18 cellular contexts compared by ENCODE assay signal in genomic region chr20:54058420-54059139, GRCh38. TPM values are rescaled to one million over a fixed set of nuclear protein-coding genes. Genes with fewer than 3 reads are reported as not detected.
DNase-seq lines count a peak whose midpoint lies in the region; ATAC-seq, FAIRE-seq and TF ChIP-seq lines count a peak whose summit lies in the region.
"Had no signal": no experiment of that assay in that cellular context is flagged by ENCODE, and none has a peak within 500 bp of the region (broad histone marks: within the 10 kb centered on the region; RNA-seq: fewer than 3 reads in every experiment).

No MANE protein-coding gene starts in this region.

- no peaks in the 10 kb centered on the region for H3K36me3 Mint-ChIP-seq in activated CD4-positive, alpha-beta T cell treated with anti-CD3 and anti-CD28 coated beads for 36 hours (ENCODE audit: low read depth)
- H3K36me3 Mint-ChIP-seq in naive thymus-derived CD8-positive, alpha-beta T cell, result no peaks in the 10 kb centered on the region
- H3K36me3 Mint-ChIP-seq: activated naive CD4-positive, alpha-beta T cell treated with anti-CD3 and anti-CD28 coated beads, Interleukin-2, amount 50 U/mL, for 72 hours had no signal

- no peaks in the 10 kb centered on the region for H3F3A ChIP-seq in SU-DHL-6 (ENCODE audit: insufficient read depth)

- no peaks in the 10 kb centered on the region for H3K27me3 Mint-ChIP-seq in activated CD4-positive, alpha-beta T cell treated with anti-CD3 and anti-CD28 coated beads for 36 hours
- H3K27me3 Mint-ChIP-seq in naive thymus-derived CD8-positive, alpha-beta T cell, result no peaks in the 10 kb centered on the region
- H3K27me3 Mint-ChIP-seq: CD4-positive, alpha-beta T cell had no signal

- WGBS in small intestine, 3 donors, result 76 to 81% (median 79%) methylated on average over 16 of the region's 16 CpGs

- H3K79me2 ChIP-seq in SU-DHL-6 (ENCODE audit: insufficient read depth, low read length), result no peaks in the 10 kb centered on the region

- ATAC-seq in GM19468 (IDR thresholded peaks at IDR 0.05; ENCODE audit: extremely low read depth, unreplicated experiment), result peak; percentile 22
- peak; percentile 68 for ATAC-seq in HG03159 (IDR thresholded peaks at IDR 0.05; ENCODE audit: unreplicated experiment)
- no peak for ATAC-seq in activated CD4-positive, alpha-beta T cell treated with anti-CD3 and anti-CD28 coated beads for 36 hours
- ATAC-seq in naive thymus-derived CD8-positive, alpha-beta T cell, result no peak

- H2AFZ ChIP-seq in SU-DHL-6 (ENCODE audit: low read depth, low read length, severe bottlenecking), result peak overlapping the region; percentile 34

- CTCF ChIA-PET in activated CD4-positive, alpha-beta T cell treated with anti-CD3 and anti-CD28 coated beads for 36 hours (lab: Charles Lee), result interaction anchor here (0.6 kb wide), 2 partner anchors 87 to 426 kb away, joined by 3 to 4 read pairs; no protein-coding TSS in a partner anchor

- H3K9me3 ChIP-seq in SU-DHL-6 (ENCODE audit: insufficient read depth, low read length) (no peaks in the 10 kb centered on the region), small intestine (ENCODE audit: control insufficient read depth, low read depth) (no peaks in the 10 kb centered on the region)

- no peaks in the 10 kb centered on the region for H3K4me1 ChIP-seq in small intestine (ENCODE audit: control insufficient read depth in 2 of 2, insufficient read depth in 1 of 2, low read depth in 1 of 2, low read length in 1 of 2)

- H3K27me3 ChIP-seq in SU-DHL-6 (ENCODE audit: low read length), result no peaks in the 10 kb centered on the region
- H3K27me3 ChIP-seq in small intestine (ENCODE audit: control insufficient read depth in 2 of 2, insufficient read depth in 2 of 2, low read length in 2 of 2), result no peaks in the 10 kb centered on the region

- H3K27ac ChIP-seq in SU-DHL-6 (ENCODE audit: low read depth, low read length) (no peak overlapping the region), small intestine (ENCODE audit: low read depth in 1 of 2, low read length in 1 of 2) (no peak overlapping the region)
- H3K27ac ChIP-seq: coronary artery, SK-N-MC had no signal

- no peak overlapping the region for H3K4me3 ChIP-seq in SU-DHL-6 (ENCODE audit: insufficient read depth, low read length, poor library complexity, severe bottlenecking)
- H3K4me3 ChIP-seq in small intestine (ENCODE audit: low read depth in 1 of 2, low read length in 2 of 2), result no peak overlapping the region
- H3K4me3 ChIP-seq: coronary artery, SK-N-MC had no signal

- FAIRE-seq in GM12892 (lab: Jason Lieb, UNC) (no peak), small intestine (lab: Jason Lieb, UNC) (no peak)
- FAIRE-seq: frontal cortex had no signal

- intact Hi-C loops in activated CD4-positive, alpha-beta T cell treated with anti-CD3 and anti-CD28 coated beads for 36 hours (cut with DNase I, micrococcal nuclease), result no loop called here

- POLR2A ChIA-PET in activated CD4-positive, alpha-beta T cell treated with anti-CD3 and anti-CD28 coated beads for 36 hours (lab: Charles Lee), result no interaction called here
- POLR2A ChIA-PET in naive thymus-derived CD8-positive, alpha-beta T cell (lab: Charles Lee), result no interaction called here

- H3K9me2 ChIP-seq in SU-DHL-6 (replicated peaks; ENCODE audit: insufficient read depth, low read length), result no peaks in the 10 kb centered on the region

- H3K4me2 ChIP-seq in SU-DHL-6 (ENCODE audit: low read depth, low read length, poor library complexity, severe bottlenecking), result no peak overlapping the region

- no peak for DNase-seq in GM12892 (ENCODE audit: insufficient read length)
- no peak for DNase-seq in HuH-7.5 (ENCODE audit: low spot score)
- no peak for DNase-seq in activated CD4-positive, alpha-beta T cell treated with anti-CD3 and anti-CD28 coated beads for 36 hours
- no peak for DNase-seq in naive thymus-derived CD8-positive, alpha-beta T cell
- DNase-seq in small intestine, result no peak
- DNase-seq: activated CD4-positive, alpha-beta T cell treated with anti-CD3 and anti-CD28 coated beads, Interleukin-2, amount 50 U/mL, for 1 hour; CD4-positive, alpha-beta T cell; H7; IMR-90; stimulated activated CD4-positive, alpha-beta T cell treated with anti-CD3 and anti-CD28 coated beads, Interleukin-1b, Interleukin-23, amount 100 ng/mL, for 48 hours had no signal

- peaks cover 2% of the 10 kb centered on the region for H3K4me1 Mint-ChIP-seq in activated CD4-positive, alpha-beta T cell treated with anti-CD3 and anti-CD28 coated beads for 36 hours
- H3K4me1 Mint-ChIP-seq in naive thymus-derived CD8-positive, alpha-beta T cell, result peaks cover 12 to 21% (median 13%) of the 10 kb centered on the region in 4 donors

- H4K20me1 ChIP-seq in SU-DHL-6 (ENCODE audit: low read depth, low read length), result no peaks in the 10 kb centered on the region

- H3K36me3 ChIP-seq in SU-DHL-6 (ENCODE audit: low read length), result no peaks in the 10 kb centered on the region
- H3K36me3 ChIP-seq in small intestine (ENCODE audit: control insufficient read depth in 2 of 2, insufficient read depth in 2 of 2, low read length in 2 of 2), result no peaks in the 10 kb centered on the region

- TF ChIP-seq POLR2A in GM12892 (IDR thresholded peaks at IDR 0.05; ENCODE audit: low read depth, low read length), result peak; percentile 53; the same call in 1 of the 2 replicates

- no peak overlapping the region for H3K27ac Mint-ChIP-seq in activated CD4-positive, alpha-beta T cell treated with anti-CD3 and anti-CD28 coated beads for 36 hours
- peak overlapping the region in 2 of 10 donors; percentile 12 to 25 for H3K27ac Mint-ChIP-seq in naive thymus-derived CD8-positive, alpha-beta T cell
- H3K27ac Mint-ChIP-seq: activated naive CD4-positive, alpha-beta T cell treated with anti-CD3 and anti-CD28 coated beads, Interleukin-2, amount 50 U/mL, for 72 hours; CD4-positive, alpha-beta T cell had no signal

- H3K4me3 Mint-ChIP-seq in activated CD4-positive, alpha-beta T cell treated with anti-CD3 and anti-CD28 coated beads for 36 hours, result no peak overlapping the region
- H3K4me3 Mint-ChIP-seq in naive thymus-derived CD8-positive, alpha-beta T cell, result no peak overlapping the region
- H3K4me3 Mint-ChIP-seq: CD4-positive, alpha-beta T cell had no signal

- H3K9ac ChIP-seq in SU-DHL-6 (ENCODE audit: low read length), result no peak overlapping the region

- H3K9me3 Mint-ChIP-seq in activated CD4-positive, alpha-beta T cell treated with anti-CD3 and anti-CD28 coated beads for 36 hours (ENCODE audit: low read depth), result no peaks in the 10 kb centered on the region
- peaks cover 0 to 2% (median 0%) of the 10 kb centered on the region in 9 donors for H3K9me3 Mint-ChIP-seq in naive thymus-derived CD8-positive, alpha-beta T cell
- H3K9me3 Mint-ChIP-seq: activated naive CD4-positive, alpha-beta T cell treated with anti-CD3 and anti-CD28 coated beads, Interleukin-2, amount 50 U/mL, for 72 hours; CD4-positive, alpha-beta T cell had no signal

- TF ChIP-seq CTCF in SU-DHL-6 (IDR thresholded peaks at IDR 0.05; ENCODE audit: insufficient read depth, low read length, poor library complexity, severe bottlenecking), result no peak

RNA-seq across cellular contexts. Expression of gene BCAS1, which starts 11.8 kb away (rescaled TPM):
- polyA plus RNA-seq in GM12892 (2012; ENCODE audit: missing spikeins), result 2.5 TPM
- under 1 TPM; 0.09 to 0.14 TPM for total RNA-seq in activated CD4-positive, alpha-beta T cell treated with anti-CD3 and anti-CD28 coated beads for 36 hours
- not detected for total RNA-seq in naive thymus-derived CD8-positive, alpha-beta T cell
- not detected for polyA plus RNA-seq in naive thymus-derived CD8-positive, alpha-beta T cell
- 10 to 100 TPM in 2 of 3 donors, 1 to 10 TPM in 1; 5.3 to 43.2 (median 18.4) TPM for polyA plus RNA-seq in small intestine
- total RNA-seq: activated naive CD4-positive, alpha-beta T cell treated with anti-CD3 and anti-CD28 coated beads, Interleukin-2, amount 50 U/mL, for 72 hours; subcutaneous adipose tissue had no signal
- polyA plus RNA-seq: IMR-90 had no signal

Comparison
In these comparisons a context has a peak if more than half of its experiments do, and no peak if none do; other contexts are left out.
1. ATAC-seq: peak in GM19468 (single experiment) and HG03159 (single experiment); none in activated CD4-positive, alpha-beta T cell treated with anti-CD3 and anti-CD28 coated beads for 36 hours (single experiment) and naive thymus-derived CD8-positive, alpha-beta T cell (0 of 2).